In the genomic region with DNA sequence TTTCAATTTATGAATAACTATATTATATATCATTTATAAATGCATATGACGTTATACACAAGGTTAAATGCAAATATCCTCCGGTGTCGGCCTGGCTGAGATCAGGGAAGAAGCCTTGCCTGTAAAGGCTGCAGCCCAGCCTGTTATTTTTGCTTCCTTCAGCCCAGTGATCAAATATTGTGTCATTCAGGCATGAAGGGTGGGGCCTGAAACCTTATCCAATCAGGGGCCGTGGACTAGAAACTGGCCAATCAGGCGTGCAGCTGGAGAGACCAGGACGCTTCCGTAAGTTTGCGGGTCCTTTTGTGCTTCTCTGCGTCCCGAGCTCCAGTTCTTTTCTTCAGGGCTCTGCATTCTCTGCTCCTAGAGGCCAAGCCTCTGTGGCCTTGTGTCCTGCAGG, we compare ENCODE assay signal across 29 cellular contexts. TPM values are rescaled to one million over a fixed set of nuclear protein-coding genes. Genes with fewer than 3 reads are reported as not detected.
DNase-seq lines count a peak whose midpoint lies in the region; ATAC-seq and TF ChIP-seq lines count a peak whose summit lies in the region.
"Had no signal": no experiment of that assay in that cellular context is flagged by ENCODE, and none has a peak within 500 bp of the region (broad histone marks: within the 10 kb centered on the region; RNA-seq: fewer than 3 reads in every experiment).

TSS of gene ZNF722 (plus strand) at position 301 of the 400 bp plus-strand sequence. CDS start 113 bp downstream, outside the sequence.

- H3K4me1 ChIP-seq in SK-N-SH (ENCODE audit: control insufficient read depth in 1 of 2, insufficient read depth in 2 of 2, low read depth in 1 of 2, low read length in 1 of 2) (no peaks in the 10 kb centered on the region), testis (no peaks in the 10 kb centered on the region), heart right ventricle (no peaks in the 10 kb centered on the region)
- H3K4me1 ChIP-seq: BE2C, BLaER1 had no signal

- H3K79me2 ChIP-seq in SK-N-SH (ENCODE audit: insufficient read depth) = no peaks in the 10 kb centered on the region

- DNase-seq in SK-N-SH (peak; percentile 34), NCI-H2227 treated with DMSO at 0.1 percent for 48 hours (lab: John Stamatoyannopoulos, UW) (peak; percentile 79), SHP77 treated with DMSO at 0.1 percent for 48 hours (lab: John Stamatoyannopoulos, UW) (peak; percentile 61), testis (peak; percentile 80), heart right ventricle (no peak), OCI-M1 (lab: John Stamatoyannopoulos, UW) (no peak)
- no peak for DNase-seq in activated CD4-positive, alpha-beta T cell treated with anti-CD3 and anti-CD28 coated beads for 48 hours
- DNase-seq: 8988T; ACHN; BE2C; C1 segment of cervical spinal cord; CD4-positive, alpha-beta memory T cell; CD4-positive, CD25-positive, alpha-beta regulatory T cell; CD8-positive, alpha-beta memory T cell; COR-L47; DMS 273 treated with DMSO at 0.1 percent for 48 hours; DMS153; DMS79; DND-41; EL; GDM1 had no signal

- TF ChIP-seq EP300 in SK-N-SH (IDR thresholded peaks at IDR 0.05; ENCODE audit: borderline replicate concordance in 1 of 2, low read depth in 1 of 2, low read length in 1 of 2) = no peak

- POLR2A ChIA-PET in SK-N-SH (lab: Yijun Ruan, JAX) = no interaction called here

- TF ChIP-seq CTCF in SK-N-SH (IDR thresholded peaks at IDR 0.05) (no peak), testis (IDR thresholded peaks at IDR 0.05) (no peak), heart right ventricle (IDR thresholded peaks at IDR 0.05) (no peak)

- H3K9me3 ChIP-seq in SK-N-SH (peaks cover 11% of the 10 kb centered on the region; the same call in 1 of the 2 replicates), testis (no peaks in the 10 kb centered on the region), heart right ventricle (peaks cover 0 to 94% (median 6%) of the 10 kb centered on the region in 11 donors)

- no peak within 1 kb of the TSS for H2AFZ ChIP-seq in SK-N-SH (ENCODE audit: low read depth)

- H3K9ac ChIP-seq in SK-N-SH = no peak within 1 kb of the TSS
- H3K9ac ChIP-seq: BLaER1 had no signal

- no peak within 1 kb of the TSS for H3K4me2 ChIP-seq in SK-N-SH
- H3K4me2 ChIP-seq: BLaER1 had no signal

- peak within 1 kb of the TSS in 1 of 2 experiments; percentile 21; a peak in 1 of 4 replicates for H3K4me3 ChIP-seq in SK-N-SH (ENCODE audit: low read depth in 2 of 2, low read length in 1 of 2)
- peak within 1 kb of the TSS; percentile 37 to 52 for H3K4me3 ChIP-seq in testis
- no peak within 1 kb of the TSS for H3K4me3 ChIP-seq in heart right ventricle
- H3K4me3 ChIP-seq: BLaER1, GM12878 had no signal

- ATAC-seq in SK-N-SH treated with all-trans-retinoic acid at 6 μM for 48 hours (no peak), heart right ventricle (no peak)
- ATAC-seq: GM12878 had no signal

- H4K20me1 ChIP-seq in SK-N-SH (ENCODE audit: insufficient read depth) = no peaks in the 10 kb centered on the region
- H4K20me1 ChIP-seq: BLaER1 had no signal

- no peaks in the 10 kb centered on the region for H3K27me3 ChIP-seq in SK-N-SH (ENCODE audit: insufficient read depth)
- no peaks in the 10 kb centered on the region for H3K27me3 ChIP-seq in testis
- H3K27me3 ChIP-seq in heart right ventricle = no peaks in the 10 kb centered on the region
- H3K27me3 ChIP-seq: BE2C, BLaER1 had no signal

- no peak for TF ChIP-seq POLR2A in testis (IDR thresholded peaks at IDR 0.05)

- H3K9me2 ChIP-seq in SK-N-SH = no peaks in the 10 kb centered on the region

- CTCF ChIA-PET in SK-N-SH (lab: Yijun Ruan, JAX) = interaction anchor here (1.2 kb wide), 1 partner anchor 621 kb away, joined by 3 read pairs; no protein-coding TSS in a partner anchor

- TF ChIP-seq RAD21 in SK-N-SH (IDR thresholded peaks at IDR 0.05; ENCODE audit: low read length) = no peak

- H3F3A ChIP-seq in SK-N-SH (replicated peaks; ENCODE audit: insufficient read depth) = no peaks in the 10 kb centered on the region

- intact Hi-C loops in testis (cut with DNase I; ENCODE audit: low total_unique reads) (no loop called here), heart right ventricle (cut with DNase I) (no loop called here)

- H3K36me3 ChIP-seq in SK-N-SH (replicated peaks in 1 of 2; ENCODE audit: control insufficient read depth in 1 of 2, insufficient read depth in 2 of 2, low read length in 1 of 2) = no peaks in the 10 kb centered on the region
- no peaks in the 10 kb centered on the region for H3K36me3 ChIP-seq in testis (ENCODE audit: low read depth, missing control alignments)
- no peaks in the 10 kb centered on the region for H3K36me3 ChIP-seq in heart right ventricle
- H3K36me3 ChIP-seq: BE2C, BLaER1 had no signal

- H3K27ac ChIP-seq in SK-N-SH (ENCODE audit: low read depth in 2 of 2, low read length in 1 of 2) (no peak within 1 kb of the TSS), testis (peak within 1 kb of the TSS in 1 of 2 donors; percentile 30), heart right ventricle (no peak within 1 kb of the TSS)
- H3K27ac ChIP-seq: BLaER1 had no signal

- 5% methylated on average over 10 of the region's 10 CpGs for WGBS in SK-N-SH (ENCODE audit: low lambda C conversion rate)
- WGBS in testis, 2 donors = 53 to 71% methylated on average over 5 to 10 of the region's 10 CpGs
- WGBS in heart right ventricle, 2 donors = 88 to 89% methylated on average over 10 of the region's 10 CpGs

TF ChIP-seq in SK-N-SH, 30 proteins besides CTCF, POLR2A, EP300 and RAD21 (continues in another document):
- no peak for TF ChIP-seq TAF1 (IDR thresholded peaks at IDR 0.05; ENCODE audit: borderline replicate concordance, low read depth, low read length)
- TF ChIP-seq RFX5 (IDR thresholded peaks at IDR 0.05; ENCODE audit: low read length) = no peak
- no peak for TF ChIP-seq NFIC (IDR thresholded peaks at IDR 0.05; ENCODE audit: borderline replicate concordance)
- no peak for TF ChIP-seq SIN3A (IDR thresholded peaks at IDR 0.05; ENCODE audit: borderline replicate concordance, low read depth, low read length)
- TF ChIP-seq CHD2 (IDR thresholded peaks at IDR 0.05; ENCODE audit: low read length, partially characterized antibody) = no peak
- no peak for TF ChIP-seq FOXJ3 (CRISPR knock-in tag; IDR thresholded peaks at IDR 0.05)
- no peak for TF ChIP-seq USF1 (IDR thresholded peaks at IDR 0.05; ENCODE audit: borderline replicate concordance, low read depth)
- no peak for TF ChIP-seq IRF3 (IDR thresholded peaks at IDR 0.05; ENCODE audit: low read depth, low read length)
- TF ChIP-seq TCF12 (IDR thresholded peaks at IDR 0.05) = no peak

TF ChIP-seq in SK-N-SH treated with all-trans-retinoic acid at 6 μM for 48 hours, 23 proteins besides CTCF, POLR2A, EP300 and RAD21 (continues in another document):
- no peak for TF ChIP-seq ARNTL (CRISPR knock-in tag; IDR thresholded peaks at IDR 0.05; ENCODE audit: borderline replicate concordance, low read depth)
- TF ChIP-seq, protein P1, sequence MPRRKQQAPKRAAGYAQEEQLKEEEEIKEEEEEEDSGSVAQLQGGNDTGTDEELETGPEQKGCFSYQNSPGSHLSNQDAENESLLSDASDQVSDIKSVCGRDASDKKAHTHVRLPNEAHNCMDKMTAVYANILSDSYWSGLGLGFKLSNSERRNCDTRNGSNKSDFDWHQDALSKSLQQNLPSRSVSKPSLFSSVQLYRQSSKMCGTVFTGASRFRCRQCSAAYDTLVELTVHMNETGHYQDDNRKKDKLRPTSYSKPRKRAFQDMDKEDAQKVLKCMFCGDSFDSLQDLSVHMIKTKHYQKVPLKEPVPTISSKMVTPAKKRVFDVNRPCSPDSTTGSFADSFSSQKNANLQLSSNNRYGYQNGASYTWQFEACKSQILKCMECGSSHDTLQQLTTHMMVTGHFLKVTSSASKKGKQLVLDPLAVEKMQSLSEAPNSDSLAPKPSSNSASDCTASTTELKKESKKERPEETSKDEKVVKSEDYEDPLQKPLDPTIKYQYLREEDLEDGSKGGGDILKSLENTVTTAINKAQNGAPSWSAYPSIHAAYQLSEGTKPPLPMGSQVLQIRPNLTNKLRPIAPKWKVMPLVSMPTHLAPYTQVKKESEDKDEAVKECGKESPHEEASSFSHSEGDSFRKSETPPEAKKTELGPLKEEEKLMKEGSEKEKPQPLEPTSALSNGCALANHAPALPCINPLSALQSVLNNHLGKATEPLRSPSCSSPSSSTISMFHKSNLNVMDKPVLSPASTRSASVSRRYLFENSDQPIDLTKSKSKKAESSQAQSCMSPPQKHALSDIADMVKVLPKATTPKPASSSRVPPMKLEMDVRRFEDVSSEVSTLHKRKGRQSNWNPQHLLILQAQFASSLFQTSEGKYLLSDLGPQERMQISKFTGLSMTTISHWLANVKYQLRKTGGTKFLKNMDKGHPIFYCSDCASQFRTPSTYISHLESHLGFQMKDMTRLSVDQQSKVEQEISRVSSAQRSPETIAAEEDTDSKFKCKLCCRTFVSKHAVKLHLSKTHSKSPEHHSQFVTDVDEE (CRISPR knock-in tag; IDR thresholded peaks at IDR 0.05) = no peak
- no peak for TF ChIP-seq ZNF8 (CRISPR knock-in tag; IDR thresholded peaks at IDR 0.05)
- TF ChIP-seq ZNF70 (CRISPR knock-in tag; IDR thresholded peaks at IDR 0.05) = no peak
- no peak for TF ChIP-seq ZFP3 (CRISPR knock-in tag; IDR thresholded peaks at IDR 0.05)
- TF ChIP-seq, protein P2, sequence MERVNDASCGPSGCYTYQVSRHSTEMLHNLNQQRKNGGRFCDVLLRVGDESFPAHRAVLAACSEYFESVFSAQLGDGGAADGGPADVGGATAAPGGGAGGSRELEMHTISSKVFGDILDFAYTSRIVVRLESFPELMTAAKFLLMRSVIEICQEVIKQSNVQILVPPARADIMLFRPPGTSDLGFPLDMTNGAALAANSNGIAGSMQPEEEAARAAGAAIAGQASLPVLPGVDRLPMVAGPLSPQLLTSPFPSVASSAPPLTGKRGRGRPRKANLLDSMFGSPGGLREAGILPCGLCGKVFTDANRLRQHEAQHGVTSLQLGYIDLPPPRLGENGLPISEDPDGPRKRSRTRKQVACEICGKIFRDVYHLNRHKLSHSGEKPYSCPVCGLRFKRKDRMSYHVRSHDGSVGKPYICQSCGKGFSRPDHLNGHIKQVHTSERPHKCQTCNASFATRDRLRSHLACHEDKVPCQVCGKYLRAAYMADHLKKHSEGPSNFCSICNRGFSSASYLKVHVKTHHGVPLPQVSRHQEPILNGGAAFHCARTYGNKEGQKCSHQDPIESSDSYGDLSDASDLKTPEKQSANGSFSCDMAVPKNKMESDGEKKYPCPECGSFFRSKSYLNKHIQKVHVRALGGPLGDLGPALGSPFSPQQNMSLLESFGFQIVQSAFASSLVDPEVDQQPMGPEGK (CRISPR knock-in tag; IDR thresholded peaks at IDR 0.05; ENCODE audit: borderline replicate concordance) = no peak
- TF ChIP-seq SNAI2 (CRISPR knock-in tag; IDR thresholded peaks at IDR 0.05) = no peak

RNA-seq across cellular contexts. Expression of gene ZNF722, which starts in this region (rescaled TPM):
- polyA plus RNA-seq in SK-N-SH (2012; rRNA removed) (not detected in 2 replicates), testis (ENCODE audit: insufficient read depth, low read depth, low replicate concordance) (1.2 TPM), heart right ventricle (not detected)
- polyA plus RNA-seq in SK-N-SH (2012; cell fraction: cytosol; rRNA removed) = 0.03 TPM in 1 of 2 replicates, not detected in the other
- not detected in 2 replicates for polyA plus RNA-seq in SK-N-SH (2012; cell fraction: nucleus; rRNA removed)
- total RNA-seq in testis (1 to 10 TPM; 2.6 to 3.5 TPM), heart right ventricle (not detected)
- total RNA-seq: A673; CD4-positive, alpha-beta memory T cell; CD4-positive, CD25-positive, alpha-beta regulatory T cell; CD8-positive, alpha-beta memory T cell; Daoy; G401; GM12878 had no signal
- polyA plus RNA-seq: AG04450; CD14-positive monocyte; CD4-positive, alpha-beta memory T cell; CD4-positive, CD25-positive, alpha-beta regulatory T cell; CD8-positive, alpha-beta memory T cell; GM12878 had no signal

Comparison
In these comparisons a context has a peak if more than half of its experiments do, and no peak if none do; other contexts are left out.
1. Peak in DNase-seq in SK-N-SH; RNA of the gene not detected or under 1 TPM.
2. DNase-seq: peak in NCI-H2227 treated with DMSO at 0.1 percent for 48 hours (single experiment), SHP77 treated with DMSO at 0.1 percent for 48 hours (single experiment) and testis (single experiment); none in heart right ventricle (0 of 2), OCI-M1 (single experiment) and activated CD4-positive, alpha-beta T cell treated with anti-CD3 and anti-CD28 coated beads for 48 hours (single experiment).
3. H3K4me3 ChIP-seq: peak in testis (2 of 2); none in heart right ventricle (0 of 10).